8 cellular contexts compared by ENCODE assay signal in genomic region chr6:4316867-4317400, GRCh38.
DNase-seq lines count a peak whose midpoint lies in the region; ATAC-seq and TF ChIP-seq lines count a peak whose summit lies in the region.

No MANE protein-coding gene starts in this region.

- H3K4me1 Mint-ChIP-seq in stimulated activated naive CD8-positive, alpha-beta T cell treated with anti-CD3 and anti-CD28 coated beads, Interleukin-15, amount 100 ng/mL, for 72 hours, result no peaks in the 10 kb centered on the region

- peaks cover 15% of the 10 kb centered on the region for H3K4me1 ChIP-seq in parathyroid adenoma

- peaks cover 35% of the 10 kb centered on the region for H3K27me3 Mint-ChIP-seq in stimulated activated naive CD8-positive, alpha-beta T cell treated with anti-CD3 and anti-CD28 coated beads, Interleukin-15, amount 100 ng/mL, for 72 hours

- no peak overlapping the region for H3K27ac Mint-ChIP-seq in stimulated activated naive CD8-positive, alpha-beta T cell treated with anti-CD3 and anti-CD28 coated beads, Interleukin-15, amount 100 ng/mL, for 72 hours

- no peak overlapping the region for H3K4me3 Mint-ChIP-seq in stimulated activated naive CD8-positive, alpha-beta T cell treated with anti-CD3 and anti-CD28 coated beads, Interleukin-15, amount 100 ng/mL, for 72 hours

- DNase-seq in GM03348 (ENCODE audit: low spot score) (peak; percentile 82), fibroblast of peridontal ligament (ENCODE audit: extremely low read depth) (peak; percentile 32), NCI-H446 (lab: John Stamatoyannopoulos, UW) (no peak)
- no peak for DNase-seq in activated CD4-positive, alpha-beta T cell treated with anti-CD3 and anti-CD28 coated beads, Interleukin-2, amount 50 U/mL, for 48 hours
- DNase-seq in stimulated activated naive CD8-positive, alpha-beta T cell treated with anti-CD3 and anti-CD28 coated beads, Interleukin-15, amount 100 ng/mL, for 72 hours, result no peak

- H3K4me2 ChIP-seq in parathyroid adenoma (ENCODE audit: low read length), result no peak overlapping the region

- H3K79me2 ChIP-seq in parathyroid adenoma, result no peaks in the 10 kb centered on the region

- ATAC-seq in GM18511 (IDR thresholded peaks at IDR 0.05; ENCODE audit: unreplicated experiment), result no peak
- no peak for ATAC-seq in stimulated activated naive CD8-positive, alpha-beta T cell treated with anti-CD3 and anti-CD28 coated beads, Interleukin-15, amount 100 ng/mL, for 72 hours

- no peak overlapping the region for H3K9ac ChIP-seq in parathyroid adenoma

- no peak overlapping the region for H3K4me3 ChIP-seq in parathyroid adenoma (ENCODE audit: low read depth, low read length)

- TF ChIP-seq CTCF in parathyroid adenoma (IDR thresholded peaks at IDR 0.05), result no peak

- H3K36me3 ChIP-seq in parathyroid adenoma (ENCODE audit: control insufficient read depth, insufficient read depth, low read length), result no peaks in the 10 kb centered on the region

- peak overlapping the region; percentile 48 for H3K27ac ChIP-seq in parathyroid adenoma

- H3K9me3 ChIP-seq in parathyroid adenoma (ENCODE audit: control insufficient read depth, low read length), result no peaks in the 10 kb centered on the region

- H2AFZ ChIP-seq in parathyroid adenoma, result no peak overlapping the region

- H3K27me3 ChIP-seq in parathyroid adenoma (ENCODE audit: control insufficient read depth, insufficient read depth, low read length), result no peaks in the 10 kb centered on the region

- peaks cover 12 to 14% of the 10 kb centered on the region in 2 donors for H3K9me3 Mint-ChIP-seq in stimulated activated naive CD8-positive, alpha-beta T cell treated with anti-CD3 and anti-CD28 coated beads, Interleukin-15, amount 100 ng/mL, for 72 hours

TF ChIP-seq in PFSK-1, 5 proteins besides CTCF, POLR2A, EP300 and RAD21:
- peak; percentile 67 for TF ChIP-seq FOXP2 (optimal IDR thresholded peaks at IDR 0.05; ENCODE audit: borderline replicate concordance, extremely low read depth, extremely low read length, insufficient read depth)
- no peak for TF ChIP-seq POLR2AphosphoS5 (IDR thresholded peaks at IDR 0.05; ENCODE audit: low read depth, low read length)
TF ChIP-seq in PFSK-1: peak in this region for 1.

Comparison
In these comparisons a context has a peak if more than half of its experiments do, and no peak if none do; other contexts are left out.
1. DNase-seq: peak in GM03348 (single experiment) and fibroblast of peridontal ligament (single experiment); none in activated CD4-positive, alpha-beta T cell treated with anti-CD3 and anti-CD28 coated beads, Interleukin-2, amount 50 U/mL, for 48 hours (0 of 2), NCI-H446 (0 of 2) and stimulated activated naive CD8-positive, alpha-beta T cell treated with anti-CD3 and anti-CD28 coated beads, Interleukin-15, amount 100 ng/mL, for 72 hours (0 of 2).